Comparison of ENCODE assay signal across 11 cellular contexts in genomic region chr5:181184845-181185216, GRCh38. TPM values are rescaled to one million over a fixed set of nuclear protein-coding genes. Genes with fewer than 3 reads are reported as not detected.
DNase-seq lines count a peak whose midpoint lies in the region; ATAC-seq, FAIRE-seq and TF ChIP-seq lines count a peak whose summit lies in the region.
"Had no signal": no experiment of that assay in that cellular context is flagged by ENCODE, and none has a peak within 500 bp of the region (broad histone marks: within the 10 kb centered on the region; RNA-seq: fewer than 3 reads in every experiment).

No MANE protein-coding gene starts in this region.

- H3K27me3 Mint-ChIP-seq in T-helper 17 cell: peaks cover 10% of the 10 kb centered on the region

- H3K4me1 ChIP-seq in right atrium auricular region (peaks cover 0 to 33% of the 10 kb centered on the region in 2 donors), upper lobe of right lung (no peaks in the 10 kb centered on the region)

- no peaks in the 10 kb centered on the region for H3K9me3 ChIP-seq in right atrium auricular region
- H3K9me3 ChIP-seq in T-helper 17 cell (ENCODE audit: control insufficient read depth, low read length, poor library complexity, severe bottlenecking): no peaks in the 10 kb centered on the region
- H3K9me3 ChIP-seq in upper lobe of right lung: no peaks in the 10 kb centered on the region

- H3K4me3 ChIP-seq in right atrium auricular region: peak overlapping the region; percentile 45 to 55
- H3K4me3 ChIP-seq in foreskin fibroblast (ENCODE audit: low read depth in 1 of 2, low read length in 2 of 2): peak overlapping the region; percentile 54 to 68
- peak overlapping the region; percentile 57 for H3K4me3 ChIP-seq in upper lobe of right lung

- H3K27me3 ChIP-seq in right atrium auricular region (no peaks in the 10 kb centered on the region), upper lobe of right lung (no peaks in the 10 kb centered on the region)

- peaks cover 35% of the 10 kb centered on the region for H3K4me1 Mint-ChIP-seq in T-helper 17 cell

- H3K27ac ChIP-seq in right atrium auricular region (peak overlapping the region in 1 of 2 donors; percentile 58), upper lobe of right lung (no peak overlapping the region)

- H3K36me3 Mint-ChIP-seq in T-helper 17 cell (ENCODE audit: low read depth): no peaks in the 10 kb centered on the region

- peak overlapping the region; percentile 93 for H3K27ac Mint-ChIP-seq in T-helper 17 cell

- no peak for ATAC-seq in left ventricle myocardium superior
- no peak for ATAC-seq in T-helper 17 cell
- ATAC-seq in upper lobe of right lung: no peak
- ATAC-seq in HG02970 (IDR thresholded peaks at IDR 0.05; ENCODE audit: low FRiP score, unreplicated experiment): no peak

- no peak for DNase-seq in right atrium auricular region (ENCODE audit: low spot score)
- DNase-seq in left ventricle myocardium superior: no peak
- no peak for DNase-seq in T-helper 17 cell
- DNase-seq in foreskin fibroblast: no peak
- DNase-seq in upper lobe of right lung: no peak
- DNase-seq in A172 (ENCODE audit: low spot score): no peak
- no peak for DNase-seq in HTR-8/SVneo (ENCODE audit: insufficient read length, low spot score)
- DNase-seq: COR-L47, small intestine had no signal

- TF ChIP-seq CTCF in right atrium auricular region (IDR thresholded peaks at IDR 0.05) (no peak), foreskin fibroblast (IDR thresholded peaks at IDR 0.05; ENCODE audit: low read depth, low read length) (no peak), upper lobe of right lung (IDR thresholded peaks at IDR 0.05) (no peak)

- H3K36me3 ChIP-seq in right atrium auricular region (no peaks in the 10 kb centered on the region), upper lobe of right lung (no peaks in the 10 kb centered on the region)

- intact Hi-C loops in left ventricle myocardium superior (cut with micrococcal nuclease) (loop anchor here (10.0 kb wide), 1 partner anchor 60 kb away; the partner anchor contains the start of gene RACK1), upper lobe of right lung (cut with DNase I) (no loop called here)

- H3K4me3 Mint-ChIP-seq in T-helper 17 cell: peak overlapping the region; percentile 90

- no peak for FAIRE-seq in HTR-8/SVneo (lab: Jason Lieb, UNC)
- FAIRE-seq: small intestine had no signal

RNA-seq across cellular contexts. Expression of gene TRIM7, which starts 20.2 kb away (rescaled TPM):
- total RNA-seq in right atrium auricular region (1 to 10 TPM; 4.1 to 7.7 TPM), left ventricle myocardium superior (20.0 TPM), T-helper 17 cell (1 to 10 TPM; 2.2 to 3.5 TPM), upper lobe of right lung (4.9 TPM)
- 19.0 and 29.8 TPM in 2 replicates for total RNA-seq in A172 (2014; rRNA removed; shearing (Covaris generic))

RNA-seq across cellular contexts. Expression of gene OR2V2, which starts 37.4 kb away (rescaled TPM):
- total RNA-seq in right atrium auricular region (not detected), left ventricle myocardium superior (not detected), T-helper 17 cell (not detected), upper lobe of right lung (not detected)
- not detected in 2 replicates for total RNA-seq in A172 (2014; rRNA removed; shearing (Covaris generic))
- total RNA-seq: urinary bladder had no signal

RNA-seq across cellular contexts. Expression of gene TRIM41, which starts 38.2 kb away (rescaled TPM):
- total RNA-seq in right atrium auricular region (10 to 100 TPM; 10.0 to 11.2 TPM), left ventricle myocardium superior (23.7 TPM), T-helper 17 cell (10 to 100 TPM; 23.4 to 29.6 TPM), upper lobe of right lung (26.9 TPM)
- 10.3 and 18.2 TPM in 2 replicates for total RNA-seq in A172 (2014; rRNA removed; shearing (Covaris generic))

RNA-seq across cellular contexts. Expression of gene OR2V1, which starts 53.9 kb away (rescaled TPM):
- total RNA-seq in right atrium auricular region (not detected), left ventricle myocardium superior (not detected), T-helper 17 cell (not detected), upper lobe of right lung (not detected)
- not detected in 2 replicates for total RNA-seq in A172 (2014; rRNA removed; shearing (Covaris generic))
- total RNA-seq: urinary bladder had no signal

RNA-seq across cellular contexts. Expression of gene RACK1, which starts 58.9 kb away (rescaled TPM):
- total RNA-seq in right atrium auricular region (1,000 to 10,000 TPM; 1,155 to 1,413 TPM), left ventricle myocardium superior (641 TPM), T-helper 17 cell (1,000 to 10,000 TPM; 2,138 to 2,163 TPM), upper lobe of right lung (1,155 TPM)
- 2,696 and 2,799 TPM in 2 replicates for total RNA-seq in A172 (2014; rRNA removed; shearing (Covaris generic))
